Comparison of ENCODE assay signal across 9 cellular contexts in the genomic region with DNA sequence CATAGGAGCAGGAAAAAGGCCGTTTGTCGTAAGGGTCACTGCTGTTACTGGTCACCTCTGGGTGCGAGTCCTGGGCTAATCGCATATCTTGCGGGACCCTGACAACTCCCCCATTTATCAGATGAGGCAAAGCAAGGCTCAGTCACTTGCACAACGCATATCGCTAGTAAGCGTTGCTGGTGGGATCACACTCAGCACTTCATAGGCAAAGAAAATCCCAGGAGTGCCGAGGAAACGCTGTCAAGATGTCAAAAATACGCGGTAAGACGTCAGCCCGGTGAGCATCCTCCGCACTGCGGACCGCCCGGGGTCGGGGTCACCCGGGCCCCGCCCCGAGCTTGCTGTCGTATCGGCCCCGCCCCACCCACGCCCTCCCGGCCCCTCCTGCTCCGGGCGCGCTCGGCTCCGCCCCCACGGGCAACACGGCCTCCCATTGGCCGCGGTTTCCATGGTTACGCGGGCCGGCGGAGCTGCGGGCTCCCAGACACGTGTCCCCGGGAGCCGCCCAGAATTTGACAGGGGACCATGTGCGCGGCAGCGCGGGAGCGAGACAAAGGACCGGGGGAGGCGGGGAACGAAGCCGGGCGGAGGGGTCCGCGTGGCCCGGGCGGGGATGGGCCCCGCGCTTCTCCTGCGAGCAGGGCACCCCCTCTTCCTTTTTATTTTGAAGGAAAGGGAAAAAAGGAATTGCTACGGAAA.
DNase-seq lines count a peak whose midpoint lies in the region; ATAC-seq and TF ChIP-seq lines count a peak whose summit lies in the region.
"Had no signal": no experiment of that assay in that cellular context is flagged by ENCODE, and none has a peak within 500 bp of the region (broad histone marks: within the 10 kb centered on the region; RNA-seq: fewer than 3 reads in every experiment).

No MANE protein-coding gene starts in this region.

- 6 to 7% methylated on average over 62 of the region's 62 CpGs for WGBS in heart right ventricle, 2 donors
- 9% methylated on average over 62 of the region's 62 CpGs for WGBS in thymus

- peak overlapping the region in 6 of 10 donors; percentile 9 to 59 (median 51) for H3K27ac ChIP-seq in heart right ventricle
- H3K27ac ChIP-seq in thymus (ENCODE audit: low read depth): no peak overlapping the region

- no peaks in the 10 kb centered on the region for H3K36me3 ChIP-seq in heart right ventricle
- no peaks in the 10 kb centered on the region for H3K36me3 ChIP-seq in thymus (ENCODE audit: control insufficient read depth, insufficient read depth)

- CTCF ChIA-PET in T-cell (lab: Charles Lee): interaction anchor here in 1 of 2 donors (0.5 kb wide), 1 partner anchor 22 kb away, joined by 3 read pairs; no protein-coding TSS in a partner anchor

- no peaks in the 10 kb centered on the region for H3K36me3 Mint-ChIP-seq in T-cell
- H3K36me3 Mint-ChIP-seq: IgD-negative memory B cell had no signal

- H3K4me3 ChIP-seq in heart right ventricle (peak overlapping the region in 8 of 10 donors; percentile 5 to 46 (median 34)), thymus (ENCODE audit: low read length) (peak overlapping the region; percentile 14)

- DNase-seq in CMK (ENCODE audit: low read depth): peak; percentile 45
- peak in 70 of 76 experiments; percentile 4 to 87 (median 56) for DNase-seq in HUDEP-2 (lab: John Stamatoyannopoulos, UW; ENCODE audit: unreplicated experiment in 76 of 76)
- DNase-seq in T-cell: peak; percentile 66 to 92 (median 83)
- DNase-seq in amniotic stem cell (lab: John Stamatoyannopoulos, UW): peak; percentile 87
- peak; percentile 91 to 94 for DNase-seq in heart right ventricle
- DNase-seq in posterior cingulate gyrus: peak; percentile 81 to 100 (median 95)
- no peak for DNase-seq in KG1 (lab: John Stamatoyannopoulos, UW)

- intact Hi-C loops in heart right ventricle (cut with DNase I): loop anchor here in 6 of 10 donors (5.0 to 10.0 kb wide), 7 partner anchors 59 to 347 kb away; partner anchors contain the start of gene IER5L (in 4 of the 6)
- intact Hi-C loops in posterior cingulate gyrus (cut with DNase I): loop anchor here (10.0 kb wide), 1 partner anchor 53 kb away; no protein-coding TSS in a partner anchor

- peaks cover 0 to 32% of the 10 kb centered on the region in 2 donors for H3K27me3 Mint-ChIP-seq in T-cell

- H3K27ac Mint-ChIP-seq in T-cell: no peak overlapping the region

- H3K9me3 ChIP-seq in heart right ventricle: no peaks in the 10 kb centered on the region
- no peaks in the 10 kb centered on the region for H3K9me3 ChIP-seq in thymus (ENCODE audit: control insufficient read depth)

- H3K27me3 ChIP-seq in heart right ventricle (peaks cover 0 to 19% (median 0%) of the 10 kb centered on the region in 7 donors), thymus (ENCODE audit: control insufficient read depth, insufficient read depth) (peaks cover 2% of the 10 kb centered on the region)

- no peak for TF ChIP-seq CTCF in heart right ventricle (IDR thresholded peaks at IDR 0.05)

- peaks cover 26 to 37% (median 27%) of the 10 kb centered on the region in 3 donors for H3K4me1 Mint-ChIP-seq in T-cell

- POLR2A ChIA-PET in T-cell (lab: Charles Lee): interaction anchor here (0.5 to 1.1 kb wide), 3 partner anchors 63 to 914 kb away, joined by 3 to 4 read pairs (median 3); no protein-coding TSS in a partner anchor

- H3K4me1 ChIP-seq in heart right ventricle: peaks cover 5 to 53% (median 36%) of the 10 kb centered on the region in 9 donors
- peaks cover 11% of the 10 kb centered on the region for H3K4me1 ChIP-seq in thymus (ENCODE audit: control insufficient read depth, insufficient read depth, low read length)

- ATAC-seq in T-cell (replicated peaks in 1 of 4): peak; percentile 94 to 95 (median 94)
- peak; percentile 70 to 85 (median 80) for ATAC-seq in heart right ventricle

- no peaks in the 10 kb centered on the region for H3K9me3 Mint-ChIP-seq in T-cell

- H3K4me3 Mint-ChIP-seq in T-cell: peak overlapping the region; percentile 66 to 81 (median 68)
